Comparison of ENCODE assay signal across 11 cellular contexts in the genomic region with DNA sequence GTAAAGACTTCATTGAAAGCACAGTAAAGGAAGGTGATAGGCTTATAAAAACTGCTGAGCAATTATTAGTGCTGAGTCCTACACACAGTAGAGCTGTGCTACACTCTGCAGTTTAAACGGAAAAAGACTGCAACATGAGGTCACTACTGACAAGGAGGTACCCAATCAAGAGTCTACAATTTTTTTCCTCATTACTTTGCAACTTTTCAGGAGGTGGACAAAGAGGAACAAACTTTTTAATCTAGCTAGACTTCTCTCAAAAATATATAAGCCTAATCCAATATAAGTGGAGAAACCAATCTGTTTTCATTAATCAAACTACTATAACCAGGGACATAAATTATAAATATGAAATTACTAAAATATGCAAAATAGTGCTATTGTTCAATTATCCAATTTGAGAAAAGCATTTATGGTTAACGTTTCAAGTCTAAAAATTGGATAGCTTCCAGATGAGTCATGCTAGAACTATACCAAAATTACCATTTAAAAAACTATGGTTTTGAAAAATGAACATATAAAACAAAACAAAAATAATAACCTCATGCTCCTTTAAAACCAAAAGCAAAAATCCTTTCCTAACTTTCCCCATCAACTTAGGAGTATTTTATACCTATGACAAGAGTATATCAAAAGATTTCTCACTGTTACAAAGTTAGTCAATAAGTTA. TPM values are rescaled to one million over a fixed set of nuclear protein-coding genes. Genes with fewer than 3 reads are reported as not detected.
A peak's percentile ranks its signal among the peaks of the same experiment; 100 is the strongest.
DNase-seq lines count a peak whose midpoint lies in the region; ATAC-seq and TF ChIP-seq lines count a peak whose summit lies in the region.
"Had no signal": no experiment of that assay in that cellular context is flagged by ENCODE, and none has a peak within 500 bp of the region (broad histone marks: within the 10 kb centered on the region; RNA-seq: fewer than 3 reads in every experiment).

No MANE protein-coding gene starts in this region.

- peaks cover 40% of the 10 kb centered on the region for H3K36me3 ChIP-seq in CD4-positive, CD25-positive, alpha-beta regulatory T cell (ENCODE audit: control insufficient read depth, insufficient read depth, low read length)
- peaks cover 0 to 15% of the 10 kb centered on the region in 2 donors for H3K36me3 ChIP-seq in left lung

- peak overlapping the region in 2 of 3 donors; percentile 2 to 30 for H3K27ac Mint-ChIP-seq in CD4-positive, CD25-positive, alpha-beta regulatory T cell

- no peaks in the 10 kb centered on the region for H3K9me3 ChIP-seq in CD4-positive, CD25-positive, alpha-beta regulatory T cell (ENCODE audit: control insufficient read depth in 2 of 2, low read length in 2 of 2)
- H3K9me3 ChIP-seq in left lung: peaks cover 0 to 5% of the 10 kb centered on the region in 2 donors
- H3K9me3 ChIP-seq: esophagus muscularis mucosa had no signal

- ATAC-seq in CD4-positive, CD25-positive, alpha-beta regulatory T cell (ENCODE audit: low read depth in 2 of 2): no peak
- ATAC-seq in left lung (peak; percentile 84), GM18511 (IDR thresholded peaks at IDR 0.05; ENCODE audit: unreplicated experiment) (no peak), GM21619 (IDR thresholded peaks at IDR 0.05; ENCODE audit: unreplicated experiment) (no peak), HG02588 (IDR thresholded peaks at IDR 0.05; ENCODE audit: unreplicated experiment) (no peak)

- H3K9me3 Mint-ChIP-seq in CD4-positive, CD25-positive, alpha-beta regulatory T cell: peaks cover 0 to 10% (median 0%) of the 10 kb centered on the region in 7 donors

- H3K4me3 Mint-ChIP-seq in CD4-positive, CD25-positive, alpha-beta regulatory T cell: no peak overlapping the region

- no peak overlapping the region for H3K4me3 ChIP-seq in CD4-positive, CD25-positive, alpha-beta regulatory T cell (ENCODE audit: low read depth, low read length)
- no peak overlapping the region for H3K4me3 ChIP-seq in left lung
- H3K4me3 ChIP-seq: esophagus muscularis mucosa had no signal

- peaks cover 36% of the 10 kb centered on the region for H3K36me3 Mint-ChIP-seq in CD4-positive, CD25-positive, alpha-beta regulatory T cell

- no peak for TF ChIP-seq CTCF in left lung (IDR thresholded peaks at IDR 0.05)

- peaks cover 36 to 56% (median 46%) of the 10 kb centered on the region in 4 donors for H3K4me1 Mint-ChIP-seq in CD4-positive, CD25-positive, alpha-beta regulatory T cell

- no peak for DNase-seq in CD4-positive, CD25-positive, alpha-beta regulatory T cell
- DNase-seq in M059J (ENCODE audit: low read depth): peak; percentile 48
- DNase-seq in astrocyte of the hippocampus (ENCODE audit: low read depth, low spot score): peak; percentile 45
- no peak for DNase-seq in left lung
- no peak for DNase-seq in cerebellum (ENCODE audit: low spot score)
- DNase-seq: activated CD4-positive, alpha-beta T cell treated with anti-CD3 and anti-CD28 coated beads for 4 hours; NCI-H187 had no signal

- intact Hi-C loops in left lung (cut with DNase I): no loop called here

- no peaks in the 10 kb centered on the region for H3K27me3 ChIP-seq in CD4-positive, CD25-positive, alpha-beta regulatory T cell (ENCODE audit: control insufficient read depth, insufficient read depth, low read length)
- H3K27me3 ChIP-seq in left lung: no peaks in the 10 kb centered on the region
- H3K27me3 ChIP-seq: esophagus muscularis mucosa had no signal

- H3K4me1 ChIP-seq in CD4-positive, CD25-positive, alpha-beta regulatory T cell (ENCODE audit: control insufficient read depth, insufficient read depth, low read length, poor library complexity, severe bottlenecking): no peaks in the 10 kb centered on the region
- H3K4me1 ChIP-seq in left lung: peaks cover 8 to 27% of the 10 kb centered on the region in 2 donors

- no peaks in the 10 kb centered on the region for H3K27me3 Mint-ChIP-seq in CD4-positive, CD25-positive, alpha-beta regulatory T cell

- no peak overlapping the region for H3K27ac ChIP-seq in CD4-positive, CD25-positive, alpha-beta regulatory T cell (ENCODE audit: insufficient read depth, low read length, poor library complexity, severe bottlenecking)
- H3K27ac ChIP-seq in left lung: peak overlapping the region; percentile 15 to 35
- H3K27ac ChIP-seq: esophagus muscularis mucosa had no signal

RNA-seq across cellular contexts. Expression of gene FAM13B, which starts 37.7 kb away (rescaled TPM):
- total RNA-seq in CD4-positive, CD25-positive, alpha-beta regulatory T cell: 65.8 TPM
- 10 to 100 TPM; 18.3 to 23.6 (median 19.8) TPM for polyA plus RNA-seq in CD4-positive, CD25-positive, alpha-beta regulatory T cell
- total RNA-seq in M059J (2014; rRNA removed; shearing (Covaris generic)): 9.0 and 13.0 TPM in 2 replicates
- total RNA-seq in left lung (10 to 100 TPM; 23.8 to 35.2 TPM), cerebellum (94.5 TPM)

Comparison
In these comparisons a context has a peak if more than half of its experiments do, and no peak if none do; other contexts are left out.
1. DNase-seq: peak in M059J (single experiment) and astrocyte of the hippocampus (single experiment); none in CD4-positive, CD25-positive, alpha-beta regulatory T cell (0 of 3), left lung (0 of 2) and cerebellum (single experiment).